In the genomic region with DNA sequence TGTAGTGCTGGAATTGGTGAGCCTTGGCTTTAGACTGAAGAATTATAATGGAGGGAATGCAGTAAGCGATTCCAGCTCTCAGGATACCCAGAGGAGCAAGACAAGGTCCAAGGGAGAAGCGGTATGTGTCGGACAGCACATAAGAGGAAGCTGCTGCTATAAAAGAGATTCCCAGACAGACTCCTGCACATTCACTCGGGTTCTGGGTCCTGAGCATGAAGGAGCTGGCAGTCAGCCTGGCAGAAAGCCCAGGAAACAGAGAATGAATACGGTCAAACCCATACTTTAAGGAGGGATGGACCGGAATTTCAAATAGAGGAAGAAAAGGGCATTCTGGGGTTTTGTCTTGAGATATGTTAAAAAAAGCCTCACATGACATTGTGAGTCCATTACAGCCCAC, we compare ENCODE assay signal across 1 cellular context.
TF ChIP-seq lines count a peak whose summit lies in the region.

No MANE protein-coding gene starts in this region.

TF ChIP-seq in GM23338, 12 proteins besides CTCF, POLR2A, EP300 and RAD21 (continued from another document):
- no peak for TF ChIP-seq REST (IDR thresholded peaks at IDR 0.05; ENCODE audit: unreplicated experiment)
